Comparison of ENCODE assay signal across 8 cellular contexts in genomic region chr1:44354268-44354839, GRCh38. TPM values are rescaled to one million over a fixed set of nuclear protein-coding genes. Genes with fewer than 3 reads are reported as not detected.
DNase-seq lines count a peak whose midpoint lies in the region; ATAC-seq and TF ChIP-seq lines count a peak whose summit lies in the region.

No MANE protein-coding gene starts in this region.

- H3F3A ChIP-seq in GM23248 (ENCODE audit: insufficient read depth) = no peaks in the 10 kb centered on the region

- peak overlapping the region; percentile 95 for H3K9ac ChIP-seq in GM23248

- WGBS in GM23248 (ENCODE audit: low coverage in 1 of 2, low lambda C conversion rate in 2 of 2, missing lambda C conversion rate in 2 of 2), 2 experiments = 36% methylated on average over 10 of the region's 10 CpGs

- DNase-seq in GM23248 = peak; percentile 70
- DNase-seq in SK-N-DZ (ENCODE audit: low spot score) = peak; percentile 5
- peak; percentile 27 for DNase-seq in fibroblast of peridontal ligament (ENCODE audit: extremely low read depth)
- DNase-seq in gastrocnemius medialis = no peak
- no peak for DNase-seq in OCI-M1 (lab: John Stamatoyannopoulos, UW)
- DNase-seq in DMS 273 (lab: John Stamatoyannopoulos, UW; ENCODE audit: unreplicated experiment) = no peak

- no peak for TF ChIP-seq CTCF in gastrocnemius medialis (IDR thresholded peaks at IDR 0.05 in 4 of 5, conservative IDR thresholded peaks at IDR 0.05 in 1 of 5)

- peak overlapping the region; percentile 59 for H3K27ac ChIP-seq in GM23248
- peak overlapping the region; percentile 80 to 91 (median 84) for H3K27ac ChIP-seq in gastrocnemius medialis

- H3K27me3 ChIP-seq in GM23248 (replicated peaks; ENCODE audit: insufficient read depth) (no peaks in the 10 kb centered on the region), gastrocnemius medialis (no peaks in the 10 kb centered on the region)

- peak overlapping the region; percentile 85 for H3K4me2 ChIP-seq in GM23248 (ENCODE audit: unreplicated experiment)

- H3K4me3 ChIP-seq in GM23248 (peak overlapping the region; percentile 87), gastrocnemius medialis (peak overlapping the region; percentile 63 to 97 (median 88))

- H4K20me1 ChIP-seq in GM23248 (ENCODE audit: insufficient read depth) = no peaks in the 10 kb centered on the region

- peaks cover 55% of the 10 kb centered on the region for H3K79me2 ChIP-seq in GM23248 (ENCODE audit: insufficient read depth)

- no peaks in the 10 kb centered on the region for H3K9me3 ChIP-seq in GM23248 (ENCODE audit: low read depth)
- H3K9me3 ChIP-seq in gastrocnemius medialis = no peaks in the 10 kb centered on the region

- TF ChIP-seq POLR2A in gastrocnemius medialis (IDR thresholded peaks at IDR 0.05) = no peak

- peak overlapping the region; percentile 65 for H2AFZ ChIP-seq in GM23248

- ATAC-seq in gastrocnemius medialis = no peak
- ATAC-seq in GM18520 (IDR thresholded peaks at IDR 0.05; ENCODE audit: unreplicated experiment) = no peak
- no peak for ATAC-seq in HG03159 (IDR thresholded peaks at IDR 0.05; ENCODE audit: unreplicated experiment)

- no peaks in the 10 kb centered on the region for H3K9me2 ChIP-seq in GM23248 (ENCODE audit: insufficient read depth)

- intact Hi-C loops in gastrocnemius medialis (cut with DNase I; ENCODE audit: low total_unique reads) = loop anchor here (10.0 kb wide), 1 partner anchor 380 kb away; the partner anchor contains the start of genes ATP6V0B, B4GALT2 and DPH2

- in situ Hi-C loops in GM23248 (cut with MboI) = no loop called here
- in situ Hi-C loops in gastrocnemius medialis (cut with MboI; ENCODE audit: low sequenced_read_pairs in 4 of 4) = no loop called here

- H3K36me3 ChIP-seq in GM23248 (ENCODE audit: low read depth) = no peaks in the 10 kb centered on the region
- no peaks in the 10 kb centered on the region for H3K36me3 ChIP-seq in gastrocnemius medialis

- H3K4me1 ChIP-seq in GM23248 (ENCODE audit: insufficient read depth) (peaks cover 12% of the 10 kb centered on the region; the same call in 1 of the 2 replicates), gastrocnemius medialis (peaks cover 20 to 27% of the 10 kb centered on the region in 2 donors)

RNA-seq across cellular contexts. Expression of gene ERI3, which starts 0.7 kb away (rescaled TPM):
- 45.5 and 51.2 TPM in 2 replicates for total RNA-seq in GM23248 (2014; rRNA removed; shearing (Covaris generic))
- 77.5 and 83.4 TPM in 2 replicates for polyA plus RNA-seq in GM23248 (2016; fragmentation: Nextera tagmentation; extraction: Ambion mirVana)
- 82.3 and 83.8 TPM in 2 replicates for polyA plus RNA-seq in SK-N-DZ (2014; cell fraction: cytosol; rRNA removed)
- polyA plus RNA-seq in SK-N-DZ (2014; cell fraction: nucleus; rRNA removed) = 48.0 and 48.5 TPM in 2 replicates
- total RNA-seq in gastrocnemius medialis = 100 to 1,000 TPM in 1 of 4 donors, 10 to 100 TPM in 3; 53.8 to 101 (median 79.8) TPM

RNA-seq across cellular contexts. Expression of gene RNF220, which starts 50.7 kb away (rescaled TPM):
- total RNA-seq in GM23248 (2014; rRNA removed; shearing (Covaris generic)) = 90.8 and 123 TPM in 2 replicates
- 47.2 and 47.4 TPM in 2 replicates for polyA plus RNA-seq in GM23248 (2016; fragmentation: Nextera tagmentation; extraction: Ambion mirVana)
- polyA plus RNA-seq in SK-N-DZ (2014; cell fraction: cytosol; rRNA removed) = 152 and 156 TPM in 2 replicates
- 135 and 152 TPM in 2 replicates for polyA plus RNA-seq in SK-N-DZ (2014; cell fraction: nucleus; rRNA removed)
- 100 to 1,000 TPM in 3 of 4 donors, 10 to 100 TPM in 1; 91.2 to 172 (median 128) TPM for total RNA-seq in gastrocnemius medialis

Comparison
In these comparisons a context has a peak if more than half of its experiments do, and no peak if none do; other contexts are left out.
1. DNase-seq: peak in GM23248 (single experiment), SK-N-DZ (single experiment) and fibroblast of peridontal ligament (single experiment); none in gastrocnemius medialis (0 of 2), OCI-M1 (single experiment) and DMS 273 (single experiment).